ENCODE assay signal across 3 cellular contexts in genomic region chr1:93778457-93778856, GRCh38.
TF ChIP-seq lines count a peak whose summit lies in the region.

No MANE protein-coding gene starts in this region.

TF ChIP-seq in HCT116, 20 proteins besides CTCF, POLR2A, EP300 and RAD21 (continued from another document):
- TF ChIP-seq EZH2phosphoT487 (IDR thresholded peaks at IDR 0.05; ENCODE audit: borderline replicate concordance) (no peak), EGR1 (IDR thresholded peaks at IDR 0.05; ENCODE audit: low read depth) (no peak), SIN3A (IDR thresholded peaks at IDR 0.05; ENCODE audit: low read depth) (no peak), FOSL1 (IDR thresholded peaks at IDR 0.05; ENCODE audit: low read depth) (no peak)
- TF ChIP-seq, protein P1, sequence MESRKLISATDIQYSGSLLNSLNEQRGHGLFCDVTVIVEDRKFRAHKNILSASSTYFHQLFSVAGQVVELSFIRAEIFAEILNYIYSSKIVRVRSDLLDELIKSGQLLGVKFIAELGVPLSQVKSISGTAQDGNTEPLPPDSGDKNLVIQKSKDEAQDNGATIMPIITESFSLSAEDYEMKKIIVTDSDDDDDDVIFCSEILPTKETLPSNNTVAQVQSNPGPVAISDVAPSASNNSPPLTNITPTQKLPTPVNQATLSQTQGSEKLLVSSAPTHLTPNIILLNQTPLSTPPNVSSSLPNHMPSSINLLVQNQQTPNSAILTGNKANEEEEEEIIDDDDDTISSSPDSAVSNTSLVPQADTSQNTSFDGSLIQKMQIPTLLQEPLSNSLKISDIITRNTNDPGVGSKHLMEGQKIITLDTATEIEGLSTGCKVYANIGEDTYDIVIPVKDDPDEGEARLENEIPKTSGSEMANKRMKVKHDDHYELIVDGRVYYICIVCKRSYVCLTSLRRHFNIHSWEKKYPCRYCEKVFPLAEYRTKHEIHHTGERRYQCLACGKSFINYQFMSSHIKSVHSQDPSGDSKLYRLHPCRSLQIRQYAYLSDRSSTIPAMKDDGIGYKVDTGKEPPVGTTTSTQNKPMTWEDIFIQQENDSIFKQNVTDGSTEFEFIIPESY (IDR thresholded peaks at IDR 0.05; ENCODE audit: extremely low read depth, insufficient replicate concordance, low read length), result no peak

TF ChIP-seq in endothelial cell of umbilical vein, 7 proteins besides CTCF, POLR2A, EP300 and RAD21 (continued from another document):
- TF ChIP-seq FOS (IDR thresholded peaks at IDR 0.05; ENCODE audit: borderline replicate concordance, insufficient read depth, low read length), result no peak
TF ChIP-seq in endothelial cell of umbilical vein: peak in this region for 0.

TF ChIP-seq in GM12891, 5 proteins besides CTCF, POLR2A, EP300 and RAD21 (continued from another document):
- TF ChIP-seq POU2F2 (IDR thresholded peaks at IDR 0.05; ENCODE audit: low read depth, low read length) (no peak), TAF1 (IDR thresholded peaks at IDR 0.05; ENCODE audit: low read depth, low read length) (no peak)
TF ChIP-seq in GM12891: peak in this region for 0.
